13 cellular contexts compared by ENCODE assay signal in the genomic region with DNA sequence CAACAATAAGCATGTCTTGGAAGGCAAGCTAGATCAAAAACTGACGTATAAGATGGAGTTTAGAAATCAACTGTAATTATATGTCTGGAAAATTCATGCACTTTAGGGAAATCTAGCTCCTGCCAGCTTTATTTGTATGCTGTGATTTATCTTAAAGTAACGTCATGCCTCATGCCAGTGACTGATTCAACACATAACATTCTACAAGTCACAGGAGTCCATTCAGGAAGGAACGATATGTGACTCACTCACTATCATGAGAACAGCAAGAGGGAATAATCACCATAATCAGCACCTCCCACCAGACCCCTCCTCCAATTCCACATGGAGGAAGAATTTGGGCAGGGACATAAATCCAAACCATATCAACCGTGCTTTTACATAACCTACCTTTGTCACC.
A peak's percentile ranks its signal among the peaks of the same experiment; 100 is the strongest.
DNase-seq lines count a peak whose midpoint lies in the region; ATAC-seq and TF ChIP-seq lines count a peak whose summit lies in the region.
"Had no signal": no experiment of that assay in that cellular context is flagged by ENCODE, and none has a peak within 500 bp of the region (broad histone marks: within the 10 kb centered on the region; RNA-seq: fewer than 3 reads in every experiment).

No MANE protein-coding gene starts in this region.

- peak; percentile 29 for DNase-seq in GM03348 (ENCODE audit: low spot score)
- DNase-seq in fibroblast of mammary gland (ENCODE audit: low read depth), result peak; percentile 97
- DNase-seq in pulmonary artery endothelial cell (ENCODE audit: low read depth, low spot score), result peak; percentile 45
- DNase-seq in aorta, result no peak
- DNase-seq in ACHN, result no peak
- no peak for DNase-seq in NCI-H69 (lab: John Stamatoyannopoulos, UW)
- DNase-seq in coronary artery (ENCODE audit: low spot score), result no peak
- DNase-seq: effector CD8-positive, alpha-beta T cell; mucosa of descending colon; NCI-H524 treated with DMSO at 0.1 percent for 48 hours; SHP77 had no signal

- no peaks in the 10 kb centered on the region for H3K36me3 ChIP-seq in aorta (ENCODE audit: control insufficient read depth in 1 of 2, insufficient read depth in 2 of 2, low read length in 1 of 2)

- intact Hi-C loops in aorta (cut with DNase I), result no loop called here

- in situ Hi-C loops in ACHN (cut with HindIII; ENCODE audit: low pct_ligation_motif_present, low pct_unique_long_range_greater_than_20kb, low sequenced_read_pairs), result no loop called here

- ATAC-seq in SK-N-SH treated with all-trans-retinoic acid at 6 μM for 48 hours (peak; percentile 88), aorta (ENCODE audit: low FRiP score) (no peak)
- ATAC-seq: HepG2, mucosa of descending colon had no signal

- H3K4me3 ChIP-seq in fibroblast of mammary gland (ENCODE audit: control insufficient read depth, low read depth, low read length) (no peak overlapping the region), aorta (ENCODE audit: low read length in 2 of 2) (no peak overlapping the region), coronary artery (no peak overlapping the region)
- H3K4me3 ChIP-seq: mucosa of descending colon had no signal

- 26 to 27% methylated on average over 4 of the region's 4 CpGs for WGBS in aorta, 2 donors

- H3K27ac ChIP-seq in aorta (ENCODE audit: low read depth in 1 of 2, low read length in 2 of 2) (no peak overlapping the region), coronary artery (no peak overlapping the region)

- H3K27me3 ChIP-seq in aorta (ENCODE audit: control insufficient read depth in 1 of 2, insufficient read depth in 2 of 2, low read length in 1 of 2), result no peaks in the 10 kb centered on the region

- H3K4me1 ChIP-seq in aorta (ENCODE audit: control insufficient read depth in 1 of 2, insufficient read depth in 2 of 2, low read length in 2 of 2), result peaks cover 0 to 1% of the 10 kb centered on the region in 2 donors

- TF ChIP-seq CTCF in fibroblast of mammary gland (conservative IDR thresholded peaks at IDR 0.05; ENCODE audit: control insufficient read depth, insufficient read depth, low read depth, low read length) (no peak), coronary artery (IDR thresholded peaks at IDR 0.05) (no peak)

- H3K9me3 ChIP-seq in aorta (ENCODE audit: control insufficient read depth, low read length), result no peaks in the 10 kb centered on the region
- H3K9me3 ChIP-seq: mucosa of descending colon had no signal

TF ChIP-seq in SK-N-SH treated with all-trans-retinoic acid at 6 μM for 48 hours, 23 proteins besides CTCF, POLR2A, EP300 and RAD21:
- TF ChIP-seq ARNTL (CRISPR knock-in tag; IDR thresholded peaks at IDR 0.05; ENCODE audit: borderline replicate concordance, low read depth) (no peak), POU6F1 (CRISPR knock-in tag; IDR thresholded peaks at IDR 0.05; ENCODE audit: borderline replicate concordance, low read depth) (no peak), ZNF565 (CRISPR knock-in tag; conservative IDR thresholded peaks at IDR 0.05; ENCODE audit: low read depth) (no peak), ISL1 (CRISPR knock-in tag; IDR thresholded peaks at IDR 0.05) (no peak), ZFP3 (CRISPR knock-in tag; IDR thresholded peaks at IDR 0.05) (no peak), ESRRG (CRISPR knock-in tag; IDR thresholded peaks at IDR 0.05) (no peak), ZFP30 (CRISPR knock-in tag; IDR thresholded peaks at IDR 0.05) (no peak), PPARA (CRISPR knock-in tag; IDR thresholded peaks at IDR 0.05; ENCODE audit: borderline replicate concordance) (no peak), BACH2 (CRISPR knock-in tag; IDR thresholded peaks at IDR 0.05; ENCODE audit: borderline replicate concordance) (no peak), ZNF70 (CRISPR knock-in tag; IDR thresholded peaks at IDR 0.05) (no peak), RARB (CRISPR knock-in tag; IDR thresholded peaks at IDR 0.05) (no peak), GLIS3 (CRISPR knock-in tag; IDR thresholded peaks at IDR 0.05) (no peak), TOX (CRISPR knock-in tag; IDR thresholded peaks at IDR 0.05; ENCODE audit: borderline replicate concordance) (no peak), TCF4 (CRISPR knock-in tag; IDR thresholded peaks at IDR 0.05; ENCODE audit: borderline replicate concordance) (no peak), CSDC2 (CRISPR knock-in tag; IDR thresholded peaks at IDR 0.05) (no peak), SNAI2 (CRISPR knock-in tag; IDR thresholded peaks at IDR 0.05) (no peak)
- TF ChIP-seq, protein P1, sequence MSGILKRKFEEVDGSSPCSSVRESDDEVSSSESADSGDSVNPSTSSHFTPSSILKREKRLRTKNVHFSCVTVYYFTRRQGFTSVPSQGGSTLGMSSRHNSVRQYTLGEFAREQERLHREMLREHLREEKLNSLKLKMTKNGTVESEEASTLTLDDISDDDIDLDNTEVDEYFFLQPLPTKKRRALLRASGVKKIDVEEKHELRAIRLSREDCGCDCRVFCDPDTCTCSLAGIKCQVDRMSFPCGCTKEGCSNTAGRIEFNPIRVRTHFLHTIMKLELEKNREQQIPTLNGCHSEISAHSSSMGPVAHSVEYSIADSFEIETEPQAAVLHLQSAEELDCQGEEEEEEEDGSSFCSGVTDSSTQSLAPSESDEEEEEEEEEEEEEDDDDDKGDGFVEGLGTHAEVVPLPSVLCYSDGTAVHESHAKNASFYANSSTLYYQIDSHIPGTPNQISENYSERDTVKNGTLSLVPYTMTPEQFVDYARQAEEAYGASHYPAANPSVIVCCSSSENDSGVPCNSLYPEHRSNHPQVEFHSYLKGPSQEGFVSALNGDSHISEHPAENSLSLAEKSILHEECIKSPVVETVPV (CRISPR knock-in tag; IDR thresholded peaks at IDR 0.05), result no peak
- TF ChIP-seq, protein P2, sequence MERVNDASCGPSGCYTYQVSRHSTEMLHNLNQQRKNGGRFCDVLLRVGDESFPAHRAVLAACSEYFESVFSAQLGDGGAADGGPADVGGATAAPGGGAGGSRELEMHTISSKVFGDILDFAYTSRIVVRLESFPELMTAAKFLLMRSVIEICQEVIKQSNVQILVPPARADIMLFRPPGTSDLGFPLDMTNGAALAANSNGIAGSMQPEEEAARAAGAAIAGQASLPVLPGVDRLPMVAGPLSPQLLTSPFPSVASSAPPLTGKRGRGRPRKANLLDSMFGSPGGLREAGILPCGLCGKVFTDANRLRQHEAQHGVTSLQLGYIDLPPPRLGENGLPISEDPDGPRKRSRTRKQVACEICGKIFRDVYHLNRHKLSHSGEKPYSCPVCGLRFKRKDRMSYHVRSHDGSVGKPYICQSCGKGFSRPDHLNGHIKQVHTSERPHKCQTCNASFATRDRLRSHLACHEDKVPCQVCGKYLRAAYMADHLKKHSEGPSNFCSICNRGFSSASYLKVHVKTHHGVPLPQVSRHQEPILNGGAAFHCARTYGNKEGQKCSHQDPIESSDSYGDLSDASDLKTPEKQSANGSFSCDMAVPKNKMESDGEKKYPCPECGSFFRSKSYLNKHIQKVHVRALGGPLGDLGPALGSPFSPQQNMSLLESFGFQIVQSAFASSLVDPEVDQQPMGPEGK (CRISPR knock-in tag; IDR thresholded peaks at IDR 0.05; ENCODE audit: borderline replicate concordance), result no peak
- TF ChIP-seq, protein P3, sequence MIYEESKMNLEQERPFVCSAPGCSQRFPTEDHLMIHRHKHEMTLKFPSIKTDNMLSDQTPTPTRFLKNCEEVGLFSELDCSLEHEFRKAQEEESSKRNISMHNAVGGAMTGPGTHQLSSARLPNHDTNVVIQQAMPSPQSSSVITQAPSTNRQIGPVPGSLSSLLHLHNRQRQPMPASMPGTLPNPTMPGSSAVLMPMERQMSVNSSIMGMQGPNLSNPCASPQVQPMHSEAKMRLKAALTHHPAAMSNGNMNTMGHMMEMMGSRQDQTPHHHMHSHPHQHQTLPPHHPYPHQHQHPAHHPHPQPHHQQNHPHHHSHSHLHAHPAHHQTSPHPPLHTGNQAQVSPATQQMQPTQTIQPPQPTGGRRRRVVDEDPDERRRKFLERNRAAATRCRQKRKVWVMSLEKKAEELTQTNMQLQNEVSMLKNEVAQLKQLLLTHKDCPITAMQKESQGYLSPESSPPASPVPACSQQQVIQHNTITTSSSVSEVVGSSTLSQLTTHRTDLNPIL (CRISPR knock-in tag; IDR thresholded peaks at IDR 0.05; ENCODE audit: low read depth), result no peak
- TF ChIP-seq, protein P4, sequence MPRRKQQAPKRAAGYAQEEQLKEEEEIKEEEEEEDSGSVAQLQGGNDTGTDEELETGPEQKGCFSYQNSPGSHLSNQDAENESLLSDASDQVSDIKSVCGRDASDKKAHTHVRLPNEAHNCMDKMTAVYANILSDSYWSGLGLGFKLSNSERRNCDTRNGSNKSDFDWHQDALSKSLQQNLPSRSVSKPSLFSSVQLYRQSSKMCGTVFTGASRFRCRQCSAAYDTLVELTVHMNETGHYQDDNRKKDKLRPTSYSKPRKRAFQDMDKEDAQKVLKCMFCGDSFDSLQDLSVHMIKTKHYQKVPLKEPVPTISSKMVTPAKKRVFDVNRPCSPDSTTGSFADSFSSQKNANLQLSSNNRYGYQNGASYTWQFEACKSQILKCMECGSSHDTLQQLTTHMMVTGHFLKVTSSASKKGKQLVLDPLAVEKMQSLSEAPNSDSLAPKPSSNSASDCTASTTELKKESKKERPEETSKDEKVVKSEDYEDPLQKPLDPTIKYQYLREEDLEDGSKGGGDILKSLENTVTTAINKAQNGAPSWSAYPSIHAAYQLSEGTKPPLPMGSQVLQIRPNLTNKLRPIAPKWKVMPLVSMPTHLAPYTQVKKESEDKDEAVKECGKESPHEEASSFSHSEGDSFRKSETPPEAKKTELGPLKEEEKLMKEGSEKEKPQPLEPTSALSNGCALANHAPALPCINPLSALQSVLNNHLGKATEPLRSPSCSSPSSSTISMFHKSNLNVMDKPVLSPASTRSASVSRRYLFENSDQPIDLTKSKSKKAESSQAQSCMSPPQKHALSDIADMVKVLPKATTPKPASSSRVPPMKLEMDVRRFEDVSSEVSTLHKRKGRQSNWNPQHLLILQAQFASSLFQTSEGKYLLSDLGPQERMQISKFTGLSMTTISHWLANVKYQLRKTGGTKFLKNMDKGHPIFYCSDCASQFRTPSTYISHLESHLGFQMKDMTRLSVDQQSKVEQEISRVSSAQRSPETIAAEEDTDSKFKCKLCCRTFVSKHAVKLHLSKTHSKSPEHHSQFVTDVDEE (CRISPR knock-in tag; IDR thresholded peaks at IDR 0.05), result no peak
TF ChIP-seq in SK-N-SH treated with all-trans-retinoic acid at 6 μM for 48 hours: peak in this region for 0.

Comparison
In these comparisons a context has a peak if more than half of its experiments do, and no peak if none do; other contexts are left out.
1. DNase-seq: peak in GM03348 (single experiment), fibroblast of mammary gland (single experiment) and pulmonary artery endothelial cell (single experiment); none in aorta (0 of 2), ACHN (single experiment), NCI-H69 (single experiment) and coronary artery (single experiment).